In the genomic region with DNA sequence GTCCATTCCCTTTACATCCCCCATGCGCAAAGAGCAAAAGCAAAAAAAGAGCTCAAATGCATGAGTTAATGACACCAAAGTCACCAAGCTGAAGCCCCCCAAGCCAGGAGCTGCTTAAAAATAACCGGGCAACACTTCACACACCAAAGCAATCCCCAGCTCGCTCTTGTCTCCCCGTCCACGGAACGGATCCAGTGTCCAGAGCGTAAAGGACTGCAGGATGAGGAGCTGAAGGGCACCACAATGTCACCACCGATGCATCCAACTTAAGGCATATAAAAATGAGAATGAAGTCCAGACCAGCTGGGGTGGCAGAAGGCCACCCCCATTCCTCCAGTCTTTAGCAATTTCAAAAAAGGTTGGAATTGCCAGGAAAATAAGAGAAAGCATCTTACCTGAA, we compare ENCODE assay signal across 9 cellular contexts. TPM values are rescaled to one million over a fixed set of nuclear protein-coding genes. Genes with fewer than 3 reads are reported as not detected.
DNase-seq lines count a peak whose midpoint lies in the region; ATAC-seq and TF ChIP-seq lines count a peak whose summit lies in the region.
"Had no signal": no experiment of that assay in that cellular context is flagged by ENCODE, and none has a peak within 500 bp of the region (broad histone marks: within the 10 kb centered on the region; RNA-seq: fewer than 3 reads in every experiment).

No MANE protein-coding gene starts in this region.

- H3K9ac ChIP-seq in DND-41 (ENCODE audit: low read depth, low read length) (no peak overlapping the region), skeletal muscle satellite cell (ENCODE audit: low read depth, low read length) (peak overlapping the region; percentile 56)

- H2AFZ ChIP-seq in DND-41 (ENCODE audit: low read depth, low read length): no peak overlapping the region

- no peak overlapping the region for H3K27ac ChIP-seq in DND-41 (ENCODE audit: low read length)
- peak overlapping the region; percentile 98 to 99 for H3K27ac ChIP-seq in right atrium auricular region

- no peak overlapping the region for H3K4me3 ChIP-seq in DND-41 (ENCODE audit: low read depth in 1 of 2, low read length in 2 of 2)
- H3K4me3 ChIP-seq in right atrium auricular region: no peak overlapping the region
- H3K4me3 ChIP-seq in skeletal muscle satellite cell (ENCODE audit: low read length): peak overlapping the region; percentile 45

- peaks cover 12% of the 10 kb centered on the region; the same call in 1 of the 2 replicates for H3K79me2 ChIP-seq in DND-41 (ENCODE audit: insufficient read depth, low read length)

- H4K20me1 ChIP-seq in DND-41 (ENCODE audit: insufficient read depth, low read length): peaks cover 28% of the 10 kb centered on the region

- H3K36me3 ChIP-seq in DND-41 (ENCODE audit: insufficient read depth, low read length) (no peaks in the 10 kb centered on the region; the same call in none of the 2 replicates), right atrium auricular region (peaks cover 21% of the 10 kb centered on the region), skeletal muscle satellite cell (ENCODE audit: insufficient read depth, low read length) (peaks cover 64% of the 10 kb centered on the region)

- H3K4me1 ChIP-seq in DND-41 (ENCODE audit: insufficient read depth, low read length) (peaks cover 67% of the 10 kb centered on the region), right atrium auricular region (peaks cover 0 to 100% of the 10 kb centered on the region in 2 donors), skeletal muscle satellite cell (ENCODE audit: control insufficient read depth, insufficient read depth, low read length) (peaks cover 94% of the 10 kb centered on the region)

- peak overlapping the region; percentile 58 for H3K4me2 ChIP-seq in DND-41 (ENCODE audit: insufficient read depth, low read length)
- H3K4me2 ChIP-seq in skeletal muscle satellite cell (ENCODE audit: low read length): peak overlapping the region; percentile 75

- ATAC-seq in DND-41 (ENCODE audit: insufficient read depth, low read depth): no peak
- peak; percentile 2; the same call in 1 of the 3 replicates for ATAC-seq in SK-N-SH treated with all-trans-retinoic acid at 6 μM for 48 hours
- no peak for ATAC-seq in HG03045 (IDR thresholded peaks at IDR 0.05; ENCODE audit: unreplicated experiment)
- no peak for ATAC-seq in activated CD4-positive, CD25-positive, alpha-beta regulatory T cell treated with anti-CD3 and anti-CD28 coated beads, Interleukin-2, amount 50 U/mL, for 24 hours

- H3K27me3 ChIP-seq in DND-41 (ENCODE audit: insufficient read depth, low read length, poor library complexity) (no peaks in the 10 kb centered on the region), right atrium auricular region (no peaks in the 10 kb centered on the region), skeletal muscle satellite cell (ENCODE audit: control insufficient read depth, insufficient read depth, low read length) (no peaks in the 10 kb centered on the region)

- H3K9me3 ChIP-seq in DND-41 (ENCODE audit: insufficient read depth, low read length, severe bottlenecking) (no peaks in the 10 kb centered on the region), right atrium auricular region (no peaks in the 10 kb centered on the region), skeletal muscle satellite cell (replicated peaks; ENCODE audit: low read length) (no peaks in the 10 kb centered on the region)

- DNase-seq in DND-41 (no peak), right atrium auricular region (ENCODE audit: low spot score) (no peak), epidermal melanocyte (ENCODE audit: insufficient read length, low spot score) (no peak), SK-N-DZ (ENCODE audit: low spot score) (no peak)
- DNase-seq: activated CD4-positive, alpha-beta T cell treated with anti-CD3 and anti-CD28 coated beads, Interleukin-2, amount 50 U/mL, for 1 hour had no signal

- TF ChIP-seq CTCF in DND-41 (IDR thresholded peaks at IDR 0.05; ENCODE audit: borderline replicate concordance, extremely low read depth, low read length, poor library complexity, severe bottlenecking): no peak
- no peak for TF ChIP-seq CTCF in right atrium auricular region (IDR thresholded peaks at IDR 0.05)

TF ChIP-seq in SK-N-SH treated with all-trans-retinoic acid at 6 μM for 48 hours, 23 proteins besides CTCF, POLR2A, EP300 and RAD21:
- TF ChIP-seq, protein P1, sequence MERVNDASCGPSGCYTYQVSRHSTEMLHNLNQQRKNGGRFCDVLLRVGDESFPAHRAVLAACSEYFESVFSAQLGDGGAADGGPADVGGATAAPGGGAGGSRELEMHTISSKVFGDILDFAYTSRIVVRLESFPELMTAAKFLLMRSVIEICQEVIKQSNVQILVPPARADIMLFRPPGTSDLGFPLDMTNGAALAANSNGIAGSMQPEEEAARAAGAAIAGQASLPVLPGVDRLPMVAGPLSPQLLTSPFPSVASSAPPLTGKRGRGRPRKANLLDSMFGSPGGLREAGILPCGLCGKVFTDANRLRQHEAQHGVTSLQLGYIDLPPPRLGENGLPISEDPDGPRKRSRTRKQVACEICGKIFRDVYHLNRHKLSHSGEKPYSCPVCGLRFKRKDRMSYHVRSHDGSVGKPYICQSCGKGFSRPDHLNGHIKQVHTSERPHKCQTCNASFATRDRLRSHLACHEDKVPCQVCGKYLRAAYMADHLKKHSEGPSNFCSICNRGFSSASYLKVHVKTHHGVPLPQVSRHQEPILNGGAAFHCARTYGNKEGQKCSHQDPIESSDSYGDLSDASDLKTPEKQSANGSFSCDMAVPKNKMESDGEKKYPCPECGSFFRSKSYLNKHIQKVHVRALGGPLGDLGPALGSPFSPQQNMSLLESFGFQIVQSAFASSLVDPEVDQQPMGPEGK (CRISPR knock-in tag; IDR thresholded peaks at IDR 0.05; ENCODE audit: borderline replicate concordance): no peak
- no peak for TF ChIP-seq ZC3H10 (CRISPR knock-in tag; IDR thresholded peaks at IDR 0.05)

RNA-seq across cellular contexts. Expression of a gene that starts 8.7 kb away (rescaled TPM):
- total RNA-seq in right atrium auricular region: 10 to 100 TPM; 55.1 to 98.1 TPM
- total RNA-seq in skeletal muscle satellite cell (2012; rRNA removed): 4.8 and 7.6 TPM in 2 replicates
- 9.8 and 14.5 TPM in 2 replicates for polyA plus RNA-seq in SK-N-DZ (2014; cell fraction: cytosol; rRNA removed)
- polyA plus RNA-seq in SK-N-DZ (2014; cell fraction: nucleus; rRNA removed): 6.3 and 6.9 TPM in 2 replicates
